Comparison of ENCODE assay signal across 9 cellular contexts in the genomic region with DNA sequence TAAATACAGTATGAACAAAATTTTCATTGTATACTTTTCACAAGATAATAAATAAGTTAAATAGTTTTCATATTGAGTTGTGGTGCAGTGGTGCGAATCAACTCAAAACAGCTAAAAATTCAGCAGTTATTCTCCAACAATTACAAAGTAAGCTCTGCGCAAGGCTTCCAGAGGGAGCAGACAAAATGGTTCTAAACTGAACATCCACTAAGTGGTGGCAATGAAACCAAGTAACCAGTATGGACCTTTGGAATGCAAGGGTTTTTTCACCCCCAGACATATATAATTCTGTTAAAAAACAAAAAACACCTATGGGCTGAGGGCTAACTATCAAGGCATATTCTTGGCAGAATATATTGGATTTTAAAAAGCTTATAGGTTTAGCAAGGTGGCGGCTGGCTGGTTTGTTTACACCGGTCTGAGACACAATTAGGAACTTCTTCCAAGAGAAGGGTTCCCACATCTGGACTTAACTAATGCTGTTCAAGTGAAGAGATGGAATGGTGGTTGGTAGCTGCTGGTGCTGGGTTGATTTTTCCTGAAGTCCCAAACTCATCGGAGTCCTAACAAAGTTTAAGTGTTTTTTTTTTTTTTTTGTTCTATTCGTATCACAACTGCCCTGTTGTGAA. TPM values are rescaled to one million over a fixed set of nuclear protein-coding genes. Genes with fewer than 3 reads are reported as not detected.
DNase-seq lines count a peak whose midpoint lies in the region; ATAC-seq, FAIRE-seq and TF ChIP-seq lines count a peak whose summit lies in the region.
"Had no signal": no experiment of that assay in that cellular context is flagged by ENCODE, and none has a peak within 500 bp of the region (broad histone marks: within the 10 kb centered on the region; RNA-seq: fewer than 3 reads in every experiment).

No MANE protein-coding gene starts in this region.

- FAIRE-seq in K562 (lab: Jason Lieb, UNC), result peak; percentile 51
- FAIRE-seq: islet of Langerhans had no signal

- POLR2A ChIA-PET in K562 (lab: Yijun Ruan, JAX), result interaction anchor here (0.6 to 1.8 kb wide), 12 partner anchors 10 to 838 kb away, joined by 3 to 8 read pairs (median 3); no protein-coding TSS in a partner anchor

- H3K4me3 ChIP-seq in K562, result peak overlapping the region; percentile 62
- peak overlapping the region; percentile 93 for H3K4me3 ChIP-seq in lower leg skin (ENCODE audit: low read depth, poor library complexity, severe bottlenecking)
- H3K4me3 ChIP-seq in tibial nerve, result peak overlapping the region; percentile 61 to 99 (median 95)
- no peak overlapping the region for H3K4me3 ChIP-seq in SJCRH30

- H3K9me3 Mint-ChIP-seq in IgD-negative memory B cell, result peaks cover 0 to 2% (median 0%) of the 10 kb centered on the region in 3 donors

- H3K27me3 Mint-ChIP-seq in IgD-negative memory B cell, result no peaks in the 10 kb centered on the region

- H3K4me2 ChIP-seq in K562 (ENCODE audit: insufficient read depth, low read length), result peak overlapping the region; percentile 81

- H4K20me1 ChIP-seq in K562 (replicated peaks; ENCODE audit: control insufficient read depth, insufficient read depth, low read length), result no peaks in the 10 kb centered on the region; the same call in 1 of the 2 replicates

- CTCF ChIA-PET in K562 (lab: Yijun Ruan, JAX; ENCODE audit: low intra/inter-chr PET ratio), result interaction anchor here (0.6 kb wide), 3 partner anchors 200 to 343 kb away, joined by 3 read pairs; no protein-coding TSS in a partner anchor

- H3K27ac Mint-ChIP-seq in IgD-negative memory B cell, result peak overlapping the region; percentile 97 to 100 (median 99)

- H3K27me3 ChIP-seq in K562 (ENCODE audit: control insufficient read depth in 2 of 2, insufficient read depth in 2 of 2, low read length in 2 of 2) (no peaks in the 10 kb centered on the region), tibial nerve (no peaks in the 10 kb centered on the region), SJCRH30 (no peaks in the 10 kb centered on the region)

- TF ChIP-seq EP300 in K562 (IDR thresholded peaks at IDR 0.05; ENCODE audit: low read length) (no peak), tibial nerve (IDR thresholded peaks at IDR 0.05) (peak in 1 of 2 donors; percentile 34)

- 3% methylated on average over 6 of the region's 6 CpGs for WGBS in K562 (ENCODE audit: insufficient coverage, low coverage, missing lambda C conversion rate)
- WGBS in lower leg skin, 2 donors, result 1 to 2% methylated on average over 6 of the region's 6 CpGs
- WGBS in tibial nerve, 2 donors, result 3% methylated on average over 6 of the region's 6 CpGs

- H2AFZ ChIP-seq in K562 (ENCODE audit: low read depth, low read length), result no peak overlapping the region

- no peak for TF ChIP-seq CTCF in 22Rv1 (IDR thresholded peaks at IDR 0.05)
- no peak for TF ChIP-seq CTCF in K562 (IDR thresholded peaks at IDR 0.05 in 2 of 3, conservative IDR thresholded peaks at IDR 0.05 in 1 of 3; ENCODE audit: insufficient read depth in 2 of 3, low read depth in 1 of 3, low read length in 3 of 3)
- TF ChIP-seq CTCF in lower leg skin (IDR thresholded peaks at IDR 0.05), result no peak
- peak in 1 of 5 experiments; percentile 4 for TF ChIP-seq CTCF in tibial nerve (IDR thresholded peaks at IDR 0.05)

- peaks cover 18 to 71% of the 10 kb centered on the region in 2 experiments; a peak in 4 of 5 replicates for H3K4me1 ChIP-seq in K562 (replicated peaks in 1 of 2; ENCODE audit: control insufficient read depth in 2 of 2, insufficient read depth in 2 of 2, low read length in 2 of 2)
- H3K4me1 ChIP-seq in tibial nerve, result peaks cover 0 to 54% (median 44%) of the 10 kb centered on the region in 4 donors
- H3K4me1 ChIP-seq in SJCRH30, result peaks cover 29% of the 10 kb centered on the region

- H3K4me1 Mint-ChIP-seq in IgD-negative memory B cell, result peaks cover 29 to 32% (median 31%) of the 10 kb centered on the region in 3 donors

- ATAC-seq in K562, result no peak
- ATAC-seq in HG03280 (IDR thresholded peaks at IDR 0.05; ENCODE audit: unreplicated experiment), result no peak

- BruUV-seq in K562 (replicated peaks; lab: Mats Ljungman, UMichigan), result no TSS peak

- DNase-seq in K562 (ENCODE audit: extremely low read depth in 1 of 4, low spot score in 3 of 4) (peak in 1 of 4 experiments; percentile 51), lower leg skin (ENCODE audit: low spot score in 2 of 2) (no peak), tibial nerve (ENCODE audit: low spot score in 2 of 2) (no peak), CD1c-positive myeloid dendritic cell (ENCODE audit: extremely low spot score) (no peak), SJCRH30 (no peak)

- TF ChIP-seq POLR2A in K562 (conservative IDR thresholded peaks at IDR 0.05) (no peak), lower leg skin (IDR thresholded peaks at IDR 0.05) (no peak), tibial nerve (IDR thresholded peaks at IDR 0.05) (no peak)

- peak overlapping the region; percentile 88 to 99 for H3K9ac ChIP-seq in K562 (ENCODE audit: insufficient read depth in 1 of 2, low read depth in 2 of 2, low read length in 2 of 2)

- intact Hi-C loops in K562 (cut with micrococcal nuclease) (no loop called here), lower leg skin (cut with DNase I; ENCODE audit: low total_unique reads) (loop anchor here (10.0 kb wide), 3 partner anchors 249 to 279 kb away; no protein-coding TSS in a partner anchor)

- H3K9me3 ChIP-seq in K562 (replicated peaks; ENCODE audit: control insufficient read depth, insufficient read depth, low read depth, low read length) (no peaks in the 10 kb centered on the region), tibial nerve (no peaks in the 10 kb centered on the region), SJCRH30 (replicated peaks) (no peaks in the 10 kb centered on the region)

- H3K36me3 ChIP-seq in K562 (ENCODE audit: control insufficient read depth, insufficient read depth, low read length) (peaks cover 29% of the 10 kb centered on the region), tibial nerve (peaks cover 10 to 35% (median 19%) of the 10 kb centered on the region in 3 donors), SJCRH30 (peaks cover 12% of the 10 kb centered on the region)

- in situ Hi-C loops in K562 (cut with MboI), result loop anchor here (10.0 kb wide), 1 partner anchor 49 kb away; no protein-coding TSS in a partner anchor

- H3K4me3 Mint-ChIP-seq in IgD-negative memory B cell, result peak overlapping the region; percentile 65 to 99 (median 96)

- TF ChIP-seq RAD21 in K562 (CRISPR knock-in tag; conservative IDR thresholded peaks at IDR 0.05 in 1 of 2, IDR thresholded peaks at IDR 0.05 in 1 of 2), result no peak

- H3K9me1 ChIP-seq in K562 (ENCODE audit: control insufficient read depth, insufficient read depth, low read length), result no peaks in the 10 kb centered on the region

- peaks cover 87% of the 10 kb centered on the region for H3K79me2 ChIP-seq in K562 (ENCODE audit: control insufficient read depth, insufficient read depth, low read length)

- peak overlapping the region; percentile 95 for H3K27ac ChIP-seq in 22Rv1
- H3K27ac ChIP-seq in K562 (ENCODE audit: extremely low read depth, low read depth, low read length), result peak overlapping the region; percentile 86
- peak overlapping the region; percentile 88 to 100 (median 100) for H3K27ac ChIP-seq in tibial nerve
- H3K27ac ChIP-seq in SJCRH30, result no peak overlapping the region

- peaks cover 14% of the 10 kb centered on the region for H3K36me3 Mint-ChIP-seq in IgD-negative memory B cell

TF ChIP-seq in K562, 482 proteins besides CTCF, POLR2A, EP300 and RAD21 (continues in another document):
- TF ChIP-seq, protein P1, sequence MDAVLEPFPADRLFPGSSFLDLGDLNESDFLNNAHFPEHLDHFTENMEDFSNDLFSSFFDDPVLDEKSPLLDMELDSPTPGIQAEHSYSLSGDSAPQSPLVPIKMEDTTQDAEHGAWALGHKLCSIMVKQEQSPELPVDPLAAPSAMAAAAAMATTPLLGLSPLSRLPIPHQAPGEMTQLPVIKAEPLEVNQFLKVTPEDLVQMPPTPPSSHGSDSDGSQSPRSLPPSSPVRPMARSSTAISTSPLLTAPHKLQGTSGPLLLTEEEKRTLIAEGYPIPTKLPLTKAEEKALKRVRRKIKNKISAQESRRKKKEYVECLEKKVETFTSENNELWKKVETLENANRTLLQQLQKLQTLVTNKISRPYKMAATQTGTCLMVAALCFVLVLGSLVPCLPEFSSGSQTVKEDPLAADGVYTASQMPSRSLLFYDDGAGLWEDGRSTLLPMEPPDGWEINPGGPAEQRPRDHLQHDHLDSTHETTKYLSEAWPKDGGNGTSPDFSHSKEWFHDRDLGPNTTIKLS (IDR thresholded peaks at IDR 0.05; ENCODE audit: borderline replicate concordance, low read depth), result no peak
- TF ChIP-seq RB1 (IDR thresholded peaks at IDR 0.05; ENCODE audit: low read depth) (no peak), MTA1 (IDR thresholded peaks at IDR 0.05; ENCODE audit: borderline replicate concordance) (no peak), ZNF146 (CRISPR knock-in tag; IDR thresholded peaks at IDR 0.05; ENCODE audit: unreplicated experiment) (no peak), NR2C2 (CRISPR knock-in tag; IDR thresholded peaks at IDR 0.05) (no peak), NR2C2 (tag; IDR thresholded peaks at IDR 0.05) (no peak), PYGO2 (tag; IDR thresholded peaks at IDR 0.05) (no peak)

RNA-seq across cellular contexts. Expression of a gene that starts 2.9 kb away (rescaled TPM):
- 249 TPM for polyA plus RNA-seq in IgD-negative memory B cell
- total RNA-seq in K562 (2011; cell fraction: chromatin; rRNA removed; ENCODE audit: low replicate concordance), result 9.5 and 13.7 TPM in 2 replicates
- total RNA-seq in K562 (2011; cell fraction: nucleolus; rRNA removed), result 9.7 and 10.2 TPM in 2 replicates
- 11.8 and 19.4 TPM in 2 replicates for total RNA-seq in K562 (2011; cell fraction: nucleoplasm; rRNA removed)
- total RNA-seq in K562 (2014; rRNA removed), result 4.1 and 6.2 TPM in 2 replicates
- total RNA-seq in K562 (2014; rRNA removed; fragmentation: Illumina TruSeq; extraction: Trizol), result 6.2 and 6.4 TPM in 2 replicates
- total RNA-seq in K562 (2015; rRNA removed; fragmentation: Illumina TruSeq; extraction: Trizol), result 6.6 and 7.9 TPM in 2 replicates
- 60.6 and 62.1 TPM in 2 replicates for total RNA-seq in K562 (2021)
- 6.5 and 11.7 TPM in 2 replicates for polyA plus RNA-seq in K562 (2011; rRNA removed)
- 3.1 and 12.8 TPM in 2 replicates for polyA plus RNA-seq in K562 (2011; cell fraction: cytosol; rRNA removed)
- polyA plus RNA-seq in K562 (2011; cell fraction: nucleus; rRNA removed), result 6.0 and 19.0 TPM in 2 replicates
- 27.2 and 38.8 TPM in 2 replicates for polyA plus RNA-seq in K562 (2012)
- polyA plus RNA-seq in K562 (2014; fragmentation: Illumina TruSeq; extraction: Trizol), result 20.0 and 20.3 TPM in 2 replicates
- 10 to 100 TPM; 32.4 to 42.8 TPM for polyA plus RNA-seq in K562 (2014; fragmentation: Nextera tagmentation; extraction: Ambion mirVana)
- 21.8 and 23.7 TPM in 2 replicates for polyA plus RNA-seq in K562 (2014; rRNA removed)
- 4.3 and 5.1 TPM in 2 replicates for polyA minus RNA-seq in K562 (2011; rRNA and poly(A)+ RNA removed)
- polyA minus RNA-seq in K562 (2011; cell fraction: cytosol; rRNA and poly(A)+ RNA removed), result 17.1 and 23.8 TPM in 2 replicates
- polyA minus RNA-seq in K562 (2011; cell fraction: nucleus; rRNA and poly(A)+ RNA removed), result 6.4 and 8.1 TPM in 2 replicates
- 100 to 1,000 TPM; 137 to 329 (median 147) TPM for total RNA-seq in lower leg skin
- total RNA-seq in tibial nerve, result 100 to 1,000 TPM in 3 of 4 donors, 10 to 100 TPM in 1; 90.0 to 141 (median 116) TPM
- total RNA-seq in SJCRH30 (2014; rRNA removed; shearing (Covaris generic)), result 5.1 and 5.6 TPM in 2 replicates
